In the genomic region with DNA sequence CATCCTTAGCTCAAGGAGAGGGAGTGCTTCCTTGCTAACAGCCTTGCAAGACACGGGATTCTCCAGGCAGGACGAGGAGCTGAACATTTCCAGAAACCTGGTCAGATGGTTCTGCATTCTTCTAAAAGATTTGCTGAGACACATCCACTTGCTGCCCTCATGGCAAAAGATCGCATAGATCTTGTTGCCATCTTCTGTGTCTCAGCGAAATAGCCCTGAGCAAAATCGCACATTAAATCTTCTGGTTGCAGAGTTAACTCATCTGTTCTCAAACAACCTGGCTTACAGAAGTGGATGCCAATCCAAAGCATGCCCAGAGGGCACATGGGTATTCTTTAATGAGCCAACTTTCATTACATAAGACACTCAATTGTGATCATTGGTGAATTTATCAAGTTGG, we compare ENCODE assay signal across 20 cellular contexts.
DNase-seq lines count a peak whose midpoint lies in the region; ATAC-seq, FAIRE-seq and TF ChIP-seq lines count a peak whose summit lies in the region.
"Had no signal": no experiment of that assay in that cellular context is flagged by ENCODE, and none has a peak within 500 bp of the region (broad histone marks: within the 10 kb centered on the region; RNA-seq: fewer than 3 reads in every experiment).

No MANE protein-coding gene starts in this region.

- 49% methylated on average over 4 of the region's 5 CpGs; no CpG with 5 or more reads in 1 of the 2 experiments for WGBS in IMR-90 (ENCODE audit: extremely low coverage in 2 of 2, insufficient read length in 1 of 2), 2 experiments

- POLR2A ChIA-PET in IMR-90 (lab: Charles Lee; ENCODE audit: unreplicated experiment) (no interaction called here), MCF 10A (lab: Yijun Ruan, JAX) (interaction anchor here (0.7 to 2.5 kb wide), 8 partner anchors 259 to 481 kb away, joined by 3 to 10 read pairs (median 3); no protein-coding TSS in a partner anchor)

- dilution Hi-C loops in IMR-90 (cut with HindIII; ENCODE audit: low sequenced_read_pairs, unreplicated experiment) = no loop called here

- H3K23ac ChIP-seq in IMR-90 (ENCODE audit: low read depth, low read length) = no peak overlapping the region

- no peak overlapping the region for H2AK9ac ChIP-seq in IMR-90 (replicated peaks; ENCODE audit: low read depth, low read length, poor library complexity)

- H3K27ac ChIP-seq in IMR-90 (ENCODE audit: insufficient read depth, low read length) (no peak overlapping the region), foreskin keratinocyte (no peak overlapping the region)
- H3K27ac ChIP-seq: C4-2B had no signal

- 0 out of 2 replicates have a peak overlapping the region, but pooled peaks have one; percentile 13 for H4K91ac ChIP-seq in IMR-90 (ENCODE audit: insufficient read depth, low read depth, low read length)

- no peak overlapping the region for H2BK5ac ChIP-seq in IMR-90 (ENCODE audit: low read depth, low read length, poor library complexity, severe bottlenecking)

- no peaks in the 10 kb centered on the region for H4K20me1 ChIP-seq in IMR-90 (ENCODE audit: insufficient read depth, low read length)

- TF ChIP-seq CTCF in IMR-90 (conservative IDR thresholded peaks at IDR 0.05; ENCODE audit: low read depth, low read length) = no peak
- TF ChIP-seq CTCF in MCF 10A (IDR thresholded peaks at IDR 0.05; ENCODE audit: unreplicated experiment) = no peak
- TF ChIP-seq CTCF in foreskin keratinocyte (conservative IDR thresholded peaks at IDR 0.05) = peak; percentile 17

- H3K4me2 ChIP-seq in IMR-90 (ENCODE audit: low read depth, low read length) = no peak overlapping the region
- H3K4me2 ChIP-seq: SK-N-SH had no signal

- H3K18ac ChIP-seq in IMR-90 (ENCODE audit: low read depth, low read length) = no peak overlapping the region

- H2BK120ac ChIP-seq in IMR-90 (ENCODE audit: low read depth, low read length) = no peak overlapping the region

- no peak overlapping the region for H3K14ac ChIP-seq in IMR-90 (replicated peaks; ENCODE audit: low read depth, low read length)

- H3K27ac Mint-ChIP-seq in MCF 10A (ENCODE audit: low read depth, unreplicated experiment) = no peak overlapping the region
- H3K27ac Mint-ChIP-seq: H9 had no signal

- 0 out of 3 replicates have a peak overlapping the region, but pooled peaks have one; percentile 68 for H2BK15ac ChIP-seq in IMR-90 (ENCODE audit: low read depth, low read length)

- CTCF ChIA-PET in IMR-90 (lab: Yijun Ruan, JAX) = no interaction called here
- CTCF ChIA-PET in MCF 10A (lab: Yijun Ruan, JAX) = interaction anchor here (0.7 to 6.0 kb wide), 7 partner anchors 13 to 512 kb away, joined by 3 to 77 read pairs (median 3); no protein-coding TSS in a partner anchor

- H2AK5ac ChIP-seq in IMR-90 (ENCODE audit: low read depth, low read length) = no peak overlapping the region

- no peak overlapping the region for H4K5ac ChIP-seq in IMR-90 (ENCODE audit: low read depth, low read length)

- H3K9me3 Mint-ChIP-seq in MCF 10A (ENCODE audit: unreplicated experiment) = peaks cover 17% of the 10 kb centered on the region

- no peak overlapping the region for H3K9ac ChIP-seq in IMR-90 (ENCODE audit: low read depth, low read length)
- H3K9ac ChIP-seq: SK-N-SH had no signal

- H3K27me3 ChIP-seq in IMR-90 (ENCODE audit: control insufficient read depth, insufficient read depth, low read length) = no peaks in the 10 kb centered on the region
- no peaks in the 10 kb centered on the region for H3K27me3 ChIP-seq in foreskin keratinocyte
- no peaks in the 10 kb centered on the region for H3K27me3 ChIP-seq in MG63

- BruUV-seq in IMR-90 (replicated peaks; lab: Mats Ljungman, UMichigan) = no TSS peak
- BruUV-seq in MCF 10A (replicated peaks; lab: Mats Ljungman, UMichigan) = no TSS peak

- no peak overlapping the region for H2BK20ac ChIP-seq in IMR-90 (ENCODE audit: low read depth, low read length)

- no peak overlapping the region for H3K4ac ChIP-seq in IMR-90 (ENCODE audit: low read depth, low read length)

- H3K9me3 ChIP-seq in IMR-90 (ENCODE audit: control insufficient read depth, insufficient read depth, low read length) (no peaks in the 10 kb centered on the region; the same call in 1 of the 2 replicates), MG63 (no peaks in the 10 kb centered on the region)
- H3K9me3 ChIP-seq: SK-N-SH had no signal

- intact Hi-C loops in IMR-90 (cut with micrococcal nuclease) (no loop called here), MCF 10A (cut with micrococcal nuclease) (loop anchor here (5.0 kb wide), 1 partner anchor 509 kb away; no protein-coding TSS in a partner anchor)

- H3K36me3 Mint-ChIP-seq in MCF 10A (ENCODE audit: insufficient read depth, unreplicated experiment) = no peaks in the 10 kb centered on the region

- no peak overlapping the region for H4K8ac ChIP-seq in IMR-90 (ENCODE audit: low read depth in 2 of 2, low read length in 2 of 2)

- H3K36me3 ChIP-seq in IMR-90 (ENCODE audit: control insufficient read depth, insufficient read depth, low read length) = no peaks in the 10 kb centered on the region
- no peaks in the 10 kb centered on the region for H3K36me3 ChIP-seq in MG63

- no peak for DNase-seq in IMR-90
- peak; percentile 61 for DNase-seq in MCF 10A (ENCODE audit: unreplicated experiment)
- DNase-seq in foreskin keratinocyte = peak; percentile 51 to 84
- no peak for DNase-seq in ureter (ENCODE audit: low spot score)
- no peak for DNase-seq in MG63
- DNase-seq in urothelium cell line (ENCODE audit: low spot score) = no peak
- DNase-seq: ACHN, AML-193, DMS79 treated with DMSO at 0.1 percent for 48 hours, H9, Kasumi-1, NCI-H1105, NCI-H2081 treated with DMSO at 0.1 percent for 48 hours, NCI-H446 treated with DMSO at 0.1 percent for 48 hours, Right ventricle myocardium superior, SK-N-SH had no signal

- H3K56ac ChIP-seq in IMR-90 (ENCODE audit: extremely low read depth, insufficient read depth, low read length) = no peak overlapping the region

- TF ChIP-seq POLR2A in IMR-90 (IDR thresholded peaks at IDR 0.05; ENCODE audit: low read depth, low read length) = no peak

- no peaks in the 10 kb centered on the region for H3K9me1 ChIP-seq in IMR-90 (ENCODE audit: insufficient read depth, low read length)

- no peak for FAIRE-seq in urothelium cell line (lab: Jason Lieb, UNC)
- FAIRE-seq: D721Med had no signal

- H3K79me1 ChIP-seq in IMR-90 (ENCODE audit: low read depth in 1 of 2, low read length in 2 of 2) = no peaks in the 10 kb centered on the region

- in situ Hi-C loops in IMR-90 (cut with MboI; ENCODE audit: low sequenced_read_pairs) = no loop called here

- peaks cover 35% of the 10 kb centered on the region for H3K4me1 Mint-ChIP-seq in MCF 10A (ENCODE audit: insufficient read depth, unreplicated experiment)

- peaks cover 5% of the 10 kb centered on the region for H3K4me1 ChIP-seq in IMR-90 (ENCODE audit: control insufficient read depth, insufficient read depth, low read length)
- no peaks in the 10 kb centered on the region for H3K4me1 ChIP-seq in foreskin keratinocyte

- TF ChIP-seq RAD21 in IMR-90 (IDR thresholded peaks at IDR 0.05; ENCODE audit: low read length) = no peak

- no peak for ATAC-seq in IMR-90 (ENCODE audit: low read depth)
- peak; percentile 16 for ATAC-seq in foreskin keratinocyte
- ATAC-seq in HG02840 (IDR thresholded peaks at IDR 0.05; ENCODE audit: low FRiP score, unreplicated experiment) = no peak
- ATAC-seq: Panc1 had no signal

- H3K4me3 ChIP-seq in IMR-90 (ENCODE audit: insufficient read depth, low read depth, low read length) (no peak overlapping the region), MG63 (no peak overlapping the region)

- H3K27me3 Mint-ChIP-seq in MCF 10A (ENCODE audit: insufficient read depth, unreplicated experiment) = peaks cover 14% of the 10 kb centered on the region

- H3K4me3 Mint-ChIP-seq in MCF 10A (ENCODE audit: unreplicated experiment) = no peak overlapping the region
- H3K4me3 Mint-ChIP-seq: H9 had no signal

- H2AFZ ChIP-seq in IMR-90 (replicated peaks; ENCODE audit: low read length, poor library complexity) = no peak overlapping the region

TF ChIP-seq in IMR-90, 13 proteins besides CTCF, POLR2A, EP300 and RAD21:
- TF ChIP-seq, protein P1, sequence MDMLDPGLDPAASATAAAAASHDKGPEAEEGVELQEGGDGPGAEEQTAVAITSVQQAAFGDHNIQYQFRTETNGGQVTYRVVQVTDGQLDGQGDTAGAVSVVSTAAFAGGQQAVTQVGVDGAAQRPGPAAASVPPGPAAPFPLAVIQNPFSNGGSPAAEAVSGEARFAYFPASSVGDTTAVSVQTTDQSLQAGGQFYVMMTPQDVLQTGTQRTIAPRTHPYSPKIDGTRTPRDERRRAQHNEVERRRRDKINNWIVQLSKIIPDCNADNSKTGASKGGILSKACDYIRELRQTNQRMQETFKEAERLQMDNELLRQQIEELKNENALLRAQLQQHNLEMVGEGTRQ (IDR thresholded peaks at IDR 0.05; ENCODE audit: low read depth, low read length) = no peak
- TF ChIP-seq RFX5 (IDR thresholded peaks at IDR 0.05; ENCODE audit: low read depth, low read length) (no peak), MAZ (IDR thresholded peaks at IDR 0.05; ENCODE audit: borderline replicate concordance, low read depth, low read length) (no peak), SMC3 (IDR thresholded peaks at IDR 0.05; ENCODE audit: low read depth, low read length) (no peak), MXI1 (IDR thresholded peaks at IDR 0.05; ENCODE audit: borderline replicate concordance, low read depth, low read length) (no peak), MAFK (IDR thresholded peaks at IDR 0.05; ENCODE audit: low read depth, low read length) (no peak), FOS (IDR thresholded peaks at IDR 0.05; ENCODE audit: low read depth, low read length) (no peak), RCOR1 (IDR thresholded peaks at IDR 0.05; ENCODE audit: insufficient replicate concordance, low read length) (no peak), CHD1 (IDR thresholded peaks at IDR 0.05; ENCODE audit: low read depth, low read length) (no peak), NFE2L2 (IDR thresholded peaks at IDR 0.05; ENCODE audit: low read depth, low read length) (no peak), BHLHE40 (IDR thresholded peaks at IDR 0.05; ENCODE audit: low read depth, low read length) (no peak), CEBPB (IDR thresholded peaks at IDR 0.05; ENCODE audit: low read depth, low read length) (no peak)
- TF ChIP-seq, protein P2, sequence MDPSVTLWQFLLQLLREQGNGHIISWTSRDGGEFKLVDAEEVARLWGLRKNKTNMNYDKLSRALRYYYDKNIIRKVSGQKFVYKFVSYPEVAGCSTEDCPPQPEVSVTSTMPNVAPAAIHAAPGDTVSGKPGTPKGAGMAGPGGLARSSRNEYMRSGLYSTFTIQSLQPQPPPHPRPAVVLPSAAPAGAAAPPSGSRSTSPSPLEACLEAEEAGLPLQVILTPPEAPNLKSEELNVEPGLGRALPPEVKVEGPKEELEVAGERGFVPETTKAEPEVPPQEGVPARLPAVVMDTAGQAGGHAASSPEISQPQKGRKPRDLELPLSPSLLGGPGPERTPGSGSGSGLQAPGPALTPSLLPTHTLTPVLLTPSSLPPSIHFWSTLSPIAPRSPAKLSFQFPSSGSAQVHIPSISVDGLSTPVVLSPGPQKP (IDR thresholded peaks at IDR 0.05; ENCODE audit: borderline replicate concordance, low read depth, low read length) = no peak

Comparison
In these comparisons a context has a peak if more than half of its experiments do, and no peak if none do; other contexts are left out.
1. DNase-seq: peak in MCF 10A (single experiment) and foreskin keratinocyte (2 of 2); none in IMR-90 (single experiment), ureter (single experiment), MG63 (single experiment) and urothelium cell line (single experiment).